ENCODE assay signal across 9 cellular contexts in genomic region chr14:39988939-39989338, GRCh38.
A peak's percentile ranks its signal among the peaks of the same experiment; 100 is the strongest.
DNase-seq lines count a peak whose midpoint lies in the region; TF ChIP-seq lines count a peak whose summit lies in the region.
"Had no signal": no experiment of that assay in that cellular context is flagged by ENCODE, and none has a peak within 500 bp of the region (broad histone marks: within the 10 kb centered on the region; RNA-seq: fewer than 3 reads in every experiment).

No MANE protein-coding gene starts in this region.

- TF ChIP-seq CTCF in epithelial cell of esophagus (IDR thresholded peaks at IDR 0.05; ENCODE audit: insufficient read depth, low read depth, low read length, missing control alignments), result peak; percentile 48

- no peaks in the 10 kb centered on the region for H3K9me3 Mint-ChIP-seq in activated naive CD8-positive, alpha-beta T cell treated with anti-CD3 and anti-CD28 coated beads for 36 hours

- H3K36me3 Mint-ChIP-seq in activated naive CD8-positive, alpha-beta T cell treated with anti-CD3 and anti-CD28 coated beads for 36 hours, result no peaks in the 10 kb centered on the region

- DNase-seq in Ammon's horn (ENCODE audit: low spot score) (peak; percentile 56), HT1080 (ENCODE audit: low read depth) (peak; percentile 28), NCI-H748 (lab: John Stamatoyannopoulos, UW; ENCODE audit: unreplicated experiment) (peak; percentile 76), epithelial cell of esophagus (ENCODE audit: low read depth) (peak; percentile 62), stromal cell of bone marrow (ENCODE audit: low read depth) (peak; percentile 10)
- DNase-seq in stimulated activated CD4-positive, alpha-beta T cell treated with anti-CD3 and anti-CD28 coated beads, Interleukin-15, amount 100 ng/mL, for 24 hours, result no peak
- no peak for DNase-seq in stimulated activated CD4-positive, alpha-beta T cell treated with anti-CD3 and anti-CD28 coated beads, Interleukin-4, amount 100 ng/mL, for 24 hours
- no peak for DNase-seq in activated naive CD8-positive, alpha-beta T cell treated with anti-CD3 and anti-CD28 coated beads for 36 hours

- H3K27me3 Mint-ChIP-seq in activated naive CD8-positive, alpha-beta T cell treated with anti-CD3 and anti-CD28 coated beads for 36 hours, result no peaks in the 10 kb centered on the region

- H3K27ac Mint-ChIP-seq in activated naive CD8-positive, alpha-beta T cell treated with anti-CD3 and anti-CD28 coated beads for 36 hours, result no peak overlapping the region

- no peak overlapping the region for H3K4me3 Mint-ChIP-seq in activated naive CD8-positive, alpha-beta T cell treated with anti-CD3 and anti-CD28 coated beads for 36 hours

- H3K4me1 Mint-ChIP-seq in activated naive CD8-positive, alpha-beta T cell treated with anti-CD3 and anti-CD28 coated beads for 36 hours, result no peaks in the 10 kb centered on the region

- H3K4me3 ChIP-seq in epithelial cell of esophagus (ENCODE audit: low read length), result no peak overlapping the region
- H3K4me3 ChIP-seq: skin epidermis had no signal

Comparison
In these comparisons a context has a peak if more than half of its experiments do, and no peak if none do; other contexts are left out.
1. DNase-seq: peak in Ammon's horn (single experiment), HT1080 (single experiment), NCI-H748 (single experiment), epithelial cell of esophagus (single experiment) and stromal cell of bone marrow (single experiment); none in stimulated activated CD4-positive, alpha-beta T cell treated with anti-CD3 and anti-CD28 coated beads, Interleukin-15, amount 100 ng/mL, for 24 hours (single experiment), stimulated activated CD4-positive, alpha-beta T cell treated with anti-CD3 and anti-CD28 coated beads, Interleukin-4, amount 100 ng/mL, for 24 hours (single experiment) and activated naive CD8-positive, alpha-beta T cell treated with anti-CD3 and anti-CD28 coated beads for 36 hours (single experiment).